32 cellular contexts compared by ENCODE assay signal in the genomic region with DNA sequence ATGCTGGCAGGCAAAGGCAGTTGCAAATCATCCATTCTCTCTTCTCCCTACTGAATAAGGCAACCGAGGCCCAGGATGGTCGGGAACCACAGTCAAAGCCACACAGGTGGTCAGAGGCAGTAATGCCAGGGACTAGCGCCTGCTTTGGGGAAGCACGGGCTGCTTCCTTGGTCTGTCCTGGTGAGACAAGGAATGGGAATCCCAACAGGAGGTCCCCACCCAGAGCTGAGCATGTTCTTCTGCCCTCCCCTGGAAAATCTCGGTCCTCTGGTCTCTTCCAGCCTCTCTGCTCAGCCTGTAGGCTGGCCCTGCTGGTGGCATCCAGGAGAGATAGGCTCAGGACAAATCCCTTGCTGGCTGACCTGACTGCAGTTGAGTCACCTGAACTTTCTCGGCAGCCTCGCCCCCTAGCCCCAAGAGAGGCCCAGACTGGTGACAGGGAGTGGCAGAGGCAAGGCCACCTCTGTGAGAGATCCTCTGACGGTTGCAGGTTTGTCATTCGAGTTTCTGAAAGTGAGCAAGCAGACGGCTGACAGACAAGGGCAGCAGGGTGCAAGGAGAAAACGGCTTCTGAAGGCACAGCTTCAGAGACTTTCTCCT. TPM values are rescaled to one million over a fixed set of nuclear protein-coding genes. Genes with fewer than 3 reads are reported as not detected.
DNase-seq lines count a peak whose midpoint lies in the region; ATAC-seq and TF ChIP-seq lines count a peak whose summit lies in the region.
"Had no signal": no experiment of that assay in that cellular context is flagged by ENCODE, and none has a peak within 500 bp of the region (broad histone marks: within the 10 kb centered on the region; RNA-seq: fewer than 3 reads in every experiment).

No MANE protein-coding gene starts in this region.

- CTCF ChIA-PET in HCT116 (lab: Charles Lee), result no interaction called here
- CTCF ChIA-PET in activated CD8-positive, alpha-beta memory T cell treated with anti-CD3 and anti-CD28 coated beads, Interleukin-2, amount 10 ng/mL, durations not matched to agents 7 days and 5 days (lab: Charles Lee), result no interaction called here

- H3K36me3 Mint-ChIP-seq in activated CD8-positive, alpha-beta memory T cell treated with anti-CD3 and anti-CD28 coated beads, Interleukin-2, amount 10 ng/mL, durations not matched to agents 7 days and 5 days, result no peaks in the 10 kb centered on the region
- H3K36me3 Mint-ChIP-seq: stimulated activated memory B cell treated with anti-CD40 and anti-IgM and Interleukin-4, amounts not matched to agents 10 μg/mL and 1 μg/mL and 100 μg/mL, for 72 hours had no signal

- peaks cover 11 to 32% of the 10 kb centered on the region in 2 experiments for H3K4me1 ChIP-seq in HCT116 (ENCODE audit: control insufficient read depth in 1 of 2, insufficient read depth in 2 of 2, low read length in 2 of 2)
- peaks cover 17 to 20% of the 10 kb centered on the region in 2 experiments for H3K4me1 ChIP-seq in trophoblast cell (ENCODE audit: control insufficient read depth in 1 of 2, insufficient read depth in 2 of 2, low read length in 2 of 2)

- no peaks in the 10 kb centered on the region for H3K9me3 Mint-ChIP-seq in activated CD8-positive, alpha-beta memory T cell treated with anti-CD3 and anti-CD28 coated beads, Interleukin-2, amount 10 ng/mL, durations not matched to agents 7 days and 5 days (ENCODE audit: low read depth)
- H3K9me3 Mint-ChIP-seq: activated T-cell treated with anti-CD3 and anti-CD28 coated beads, Interleukin-2, amount 50 U/mL, for 4 hours; nephron progenitor cell; stimulated activated memory B cell treated with anti-CD40 and anti-IgM and Interleukin-4, amounts not matched to agents 10 μg/mL and 1 μg/mL and 100 μg/mL, for 72 hours; T-helper 2 cell treated with Interferon-gamma antibody and Interleukin-4, amounts not matched to agents 5 μg/mL and 100 μg/mL, for 36 hours had no signal

- no peak overlapping the region for H2BK12ac ChIP-seq in trophoblast cell (ENCODE audit: low read length)

- H3K4me3 Mint-ChIP-seq in activated CD8-positive, alpha-beta memory T cell treated with anti-CD3 and anti-CD28 coated beads, Interleukin-2, amount 10 ng/mL, durations not matched to agents 7 days and 5 days, result no peak overlapping the region
- H3K4me3 Mint-ChIP-seq: activated T-cell treated with anti-CD3 and anti-CD28 coated beads, Interleukin-2, amount 50 U/mL, for 4 hours; nephron progenitor cell; stimulated activated memory B cell treated with anti-CD40 and anti-IgM and Interleukin-4, amounts not matched to agents 10 μg/mL and 1 μg/mL and 100 μg/mL, for 72 hours; T-helper 2 cell treated with Interferon-gamma antibody and Interleukin-4, amounts not matched to agents 5 μg/mL and 100 μg/mL, for 36 hours had no signal

- POLR2A ChIA-PET in HCT116 (lab: Charles Lee), result no interaction called here

- intact Hi-C loops in HCT116 (cut with micrococcal nuclease), result no loop called here

- no peak overlapping the region for H4K8ac ChIP-seq in trophoblast cell (ENCODE audit: low read depth, low read length)

- no peak overlapping the region for H3K27ac Mint-ChIP-seq in activated CD8-positive, alpha-beta memory T cell treated with anti-CD3 and anti-CD28 coated beads, Interleukin-2, amount 10 ng/mL, durations not matched to agents 7 days and 5 days
- H3K27ac Mint-ChIP-seq: nephron progenitor cell; stimulated activated memory B cell treated with anti-CD40 and anti-IgM and Interleukin-4, amounts not matched to agents 10 μg/mL and 1 μg/mL and 100 μg/mL, for 72 hours; T-helper 2 cell treated with Interferon-gamma antibody and Interleukin-4, amounts not matched to agents 5 μg/mL and 100 μg/mL, for 36 hours had no signal

- peaks cover 85% of the 10 kb centered on the region for H3K27me3 Mint-ChIP-seq in activated CD8-positive, alpha-beta memory T cell treated with anti-CD3 and anti-CD28 coated beads, Interleukin-2, amount 10 ng/mL, durations not matched to agents 7 days and 5 days

- H3K79me2 ChIP-seq in HCT116 (ENCODE audit: insufficient read depth, low read length) (no peaks in the 10 kb centered on the region), trophoblast cell (ENCODE audit: control insufficient read depth, insufficient read depth, low read length, poor library complexity) (no peaks in the 10 kb centered on the region)

- H3K14ac ChIP-seq in trophoblast cell (ENCODE audit: low read length), result no peak overlapping the region

- no peak overlapping the region for H4K12ac ChIP-seq in trophoblast cell (ENCODE audit: low read depth, low read length)

- H3K27ac ChIP-seq in HCT116 (ENCODE audit: low read depth, low read length) (no peak overlapping the region), trophoblast cell (ENCODE audit: low read depth, low read length) (no peak overlapping the region)
- H3K27ac ChIP-seq: BLaER1, esophagus muscularis mucosa, heart left ventricle, pancreas had no signal

- DNase-seq in HCT116 (ENCODE audit: low read depth, low spot score), result no peak
- peak; percentile 20 for DNase-seq in SW480 (ENCODE audit: low spot score)
- DNase-seq in trophoblast cell, result no peak
- DNase-seq in activated CD8-positive, alpha-beta memory T cell treated with anti-CD3 and anti-CD28 coated beads, Interleukin-2, amount 50 U/mL, for 48 hours, result no peak
- no peak for DNase-seq in activated CD8-positive, alpha-beta memory T cell treated with anti-CD3 and anti-CD28 coated beads, Interleukin-2, amount 10 ng/mL, durations not matched to agents 7 days and 5 days
- no peak for DNase-seq in COR-L47 (lab: John Stamatoyannopoulos, UW)
- DNase-seq: activated CD4-positive, alpha-beta T cell treated with anti-CD3 and anti-CD28 coated beads for 1 hour; activated naive CD4-positive, alpha-beta T cell; activated T-cell treated with anti-CD3 and anti-CD28 coated beads, Interleukin-2, amount 50 U/mL, for 4 hours; central memory CD4-positive, alpha-beta T cell; DMS53; heart left ventricle; left colon; mammary epithelial cell; NCI-H1436 treated with DMSO at 0.1 percent for 48 hours; NCI-H2081 treated with DMSO at 0.1 percent for 48 hours; NCI-H226; NCI-H526 treated with DMSO at 0.1 percent for 48 hours; nephron progenitor cell; pancreas; SHP77 had no signal

- H3K79me1 ChIP-seq in trophoblast cell (ENCODE audit: low read length), result no peaks in the 10 kb centered on the region

- TF ChIP-seq RAD21 in HCT116 (IDR thresholded peaks at IDR 0.05; ENCODE audit: low read depth), result no peak

- no peaks in the 10 kb centered on the region for H4K20me1 ChIP-seq in HCT116 (ENCODE audit: insufficient read depth)

- no TSS peak for BruUV-seq in HCT116 (replicated peaks; lab: Mats Ljungman, UMichigan)

- RAD21 ChIA-PET in HCT116 (lab: Charles Lee; ENCODE audit: low non-redundant PET in 1 of 2, low total read pairs in 2 of 2, uncharacterized antibody in 2 of 2, unreplicated experiment in 2 of 2), result no interaction called here

- no peaks in the 10 kb centered on the region for H3K9me3 ChIP-seq in HCT116 (ENCODE audit: control insufficient read depth in 1 of 2, insufficient read depth in 1 of 2, low read depth in 1 of 2, low read length in 2 of 2)
- no peaks in the 10 kb centered on the region for H3K9me3 ChIP-seq in iPS-18c (ENCODE audit: control insufficient read depth, insufficient read depth, low read length)
- H3K9me3 ChIP-seq in trophoblast cell (ENCODE audit: insufficient read depth, low read depth, low read length), result no peaks in the 10 kb centered on the region
- H3K9me3 ChIP-seq: esophagus muscularis mucosa, heart left ventricle, pancreas had no signal

- H3K4me3 ChIP-seq in HCT116 (replicated peaks in 1 of 2; ENCODE audit: low read depth in 1 of 2, low read length in 2 of 2) (no peak overlapping the region), iPS-18c (ENCODE audit: insufficient read depth, low read depth, low read length) (peak overlapping the region; percentile 21; the same call in 1 of the 2 replicates), trophoblast cell (ENCODE audit: low read depth, low read length) (no peak overlapping the region)
- H3K4me3 ChIP-seq: BLaER1, esophagus muscularis mucosa, heart left ventricle, pancreas had no signal

- H3K9me2 ChIP-seq in HCT116 (ENCODE audit: insufficient read depth), result no peaks in the 10 kb centered on the region

- H3K36me3 ChIP-seq in HCT116 (ENCODE audit: control insufficient read depth in 1 of 2, insufficient read depth in 2 of 2, low read length in 2 of 2) (no peaks in the 10 kb centered on the region), trophoblast cell (ENCODE audit: control insufficient read depth in 1 of 2, insufficient read depth in 2 of 2, low read length in 2 of 2) (no peaks in the 10 kb centered on the region)
- H3K36me3 ChIP-seq: BLaER1, esophagus muscularis mucosa, heart left ventricle, pancreas had no signal

- ATAC-seq in HCT116 (peak; percentile 41; the same call in 1 of the 2 replicates), HG02870 (IDR thresholded peaks at IDR 0.05; ENCODE audit: unreplicated experiment) (no peak)
- no peak for ATAC-seq in activated CD8-positive, alpha-beta memory T cell treated with anti-CD3 and anti-CD28 coated beads, Interleukin-2, amount 10 ng/mL, durations not matched to agents 7 days and 5 days
- ATAC-seq: activated T-cell treated with anti-CD3 and anti-CD28 coated beads, Interleukin-2, amount 50 U/mL, for 4 hours; heart left ventricle; left colon; stimulated activated memory B cell treated with anti-CD40 and anti-IgM and Interleukin-4, amounts not matched to agents 10 μg/mL and 1 μg/mL and 100 μg/mL, for 72 hours had no signal

- H3K4me2 ChIP-seq in HCT116 (ENCODE audit: low read length), result peak overlapping the region; percentile 20; the same call in 1 of the 2 replicates
- H3K4me2 ChIP-seq in trophoblast cell (ENCODE audit: low read length), result no peak overlapping the region

- no peak overlapping the region for H2AFZ ChIP-seq in HCT116 (ENCODE audit: low read depth, low read length, poor library complexity, severe bottlenecking)
- no peak overlapping the region for H2AFZ ChIP-seq in trophoblast cell (ENCODE audit: insufficient read depth, low read length, poor library complexity)

- H3K4ac ChIP-seq in trophoblast cell (ENCODE audit: low read depth, low read length), result no peak overlapping the region

- no peak overlapping the region for H4K91ac ChIP-seq in trophoblast cell (ENCODE audit: low read depth, low read length)

- TF ChIP-seq CTCF in HCT116 (IDR thresholded peaks at IDR 0.05 in 2 of 3, conservative IDR thresholded peaks at IDR 0.05 in 1 of 3; ENCODE audit: borderline replicate concordance in 1 of 3, insufficient read depth in 1 of 3, low read depth in 2 of 3, low read length in 2 of 3), result no peak

- WGBS in trophoblast cell (ENCODE audit: extremely low coverage, insufficient coverage, insufficient read length), result no CpG with 5 or more reads among the region's 11 CpGs

- TF ChIP-seq POLR2A in HCT116 (IDR thresholded peaks at IDR 0.05; ENCODE audit: borderline replicate concordance, extremely low read depth, insufficient read depth, insufficient read length), result no peak

- H2AK5ac ChIP-seq in trophoblast cell (ENCODE audit: low read length), result no peak overlapping the region

- H3K27me3 ChIP-seq in HCT116 (ENCODE audit: insufficient read depth, low read length), result no peaks in the 10 kb centered on the region
- peaks cover 31% of the 10 kb centered on the region for H3K27me3 ChIP-seq in trophoblast cell (ENCODE audit: insufficient read depth, low read length)

- no peak overlapping the region for H2BK5ac ChIP-seq in trophoblast cell (ENCODE audit: low read depth, low read length, poor library complexity)

- H3K4me1 Mint-ChIP-seq in activated CD8-positive, alpha-beta memory T cell treated with anti-CD3 and anti-CD28 coated beads, Interleukin-2, amount 10 ng/mL, durations not matched to agents 7 days and 5 days, result peaks cover 40% of the 10 kb centered on the region

- no peak overlapping the region for H3K9ac ChIP-seq in HCT116 (ENCODE audit: low read length)
- no peak overlapping the region for H3K9ac ChIP-seq in trophoblast cell (ENCODE audit: low read length)
- H3K9ac ChIP-seq: BLaER1 had no signal

- H3K23ac ChIP-seq in trophoblast cell (ENCODE audit: low read length), result no peak overlapping the region

- H3K18ac ChIP-seq in trophoblast cell (ENCODE audit: low read length), result peak overlapping the region; percentile 3

- H2BK120ac ChIP-seq in trophoblast cell (ENCODE audit: insufficient read depth, low read length, poor library complexity), result no peak overlapping the region

RNA-seq across cellular contexts. Expression of gene OLIG1, which starts 5.8 kb away (rescaled TPM):
- not detected for total RNA-seq in HCT116 (2021; ENCODE audit: unreplicated experiment)
- not detected in 2 replicates for polyA plus RNA-seq in HCT116 (2012)
- 1.2 and 1.8 TPM in 2 replicates for polyA plus RNA-seq in trophoblast cell (2013)
- total RNA-seq in activated CD8-positive, alpha-beta memory T cell treated with anti-CD3 and anti-CD28 coated beads, Interleukin-2, amount 10 ng/mL, durations not matched to agents 7 days and 5 days, result not detected
- total RNA-seq: activated T-cell treated with anti-CD3 and anti-CD28 coated beads, Interleukin-2, amount 50 U/mL, for 4 hours; esophagus muscularis mucosa; G401; left colon; LHCN-M2; mammary epithelial cell; renal cortical epithelial cell; ureter had no signal
- polyA plus RNA-seq: AG04450, mammary epithelial cell had no signal

RNA-seq across cellular contexts. Expression of gene OLIG2, which starts 50.0 kb away (rescaled TPM):
- total RNA-seq in HCT116 (2021; ENCODE audit: unreplicated experiment), result not detected
- polyA plus RNA-seq in HCT116 (2012), result not detected in 2 replicates
- 0.03 and 0.05 TPM in 2 replicates for polyA plus RNA-seq in trophoblast cell (2013)
- not detected for total RNA-seq in activated CD8-positive, alpha-beta memory T cell treated with anti-CD3 and anti-CD28 coated beads, Interleukin-2, amount 10 ng/mL, durations not matched to agents 7 days and 5 days
- total RNA-seq: activated T-cell treated with anti-CD3 and anti-CD28 coated beads, Interleukin-2, amount 50 U/mL, for 4 hours; esophagus muscularis mucosa; G401; heart left ventricle; left colon; LHCN-M2; mammary epithelial cell; renal cortical epithelial cell; ureter had no signal
- polyA plus RNA-seq: AG04450, heart left ventricle, mammary epithelial cell, pancreas had no signal
